11 cellular contexts compared by ENCODE assay signal in the genomic region with DNA sequence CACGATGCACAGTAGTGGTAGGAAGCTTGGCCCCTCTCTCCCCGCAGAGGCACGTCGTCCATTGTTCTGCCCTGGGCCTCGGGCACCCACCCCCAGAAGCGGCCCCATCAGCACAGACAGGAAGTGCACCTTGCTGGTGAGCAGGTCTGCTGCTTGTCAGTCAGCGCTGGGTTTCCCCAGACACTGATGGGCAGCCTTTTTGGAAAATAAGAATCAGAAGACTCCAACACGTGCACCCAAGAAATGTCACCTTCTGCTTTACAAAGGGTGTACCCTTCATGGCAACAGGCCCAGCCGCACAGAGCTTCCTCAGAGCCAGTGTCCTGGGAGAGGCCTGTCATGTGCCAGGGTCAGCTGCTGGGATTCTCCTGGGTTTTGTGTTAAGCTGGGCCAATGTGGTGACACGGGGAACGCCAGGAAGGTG. TPM values are rescaled to one million over a fixed set of nuclear protein-coding genes. Genes with fewer than 3 reads are reported as not detected.
DNase-seq lines count a peak whose midpoint lies in the region; ATAC-seq lines count a peak whose summit lies in the region.
"Had no signal": no experiment of that assay in that cellular context is flagged by ENCODE, and none has a peak within 500 bp of the region (broad histone marks: within the 10 kb centered on the region; RNA-seq: fewer than 3 reads in every experiment).

No MANE protein-coding gene starts in this region.

- peaks cover 4% of the 10 kb centered on the region for H3K4me1 Mint-ChIP-seq in activated CD4-positive, alpha-beta T cell treated with anti-CD3 and anti-CD28 coated beads, Interleukin-2, amount 10 ng/mL, durations not matched to agents 24 days and 14 days

- peak overlapping the region; percentile 37 for H3K27ac Mint-ChIP-seq in activated CD4-positive, alpha-beta T cell treated with anti-CD3 and anti-CD28 coated beads, Interleukin-2, amount 10 ng/mL, durations not matched to agents 24 days and 14 days

- intact Hi-C loops in activated CD4-positive, alpha-beta T cell treated with anti-CD3 and anti-CD28 coated beads, Interleukin-2, amount 10 ng/mL, durations not matched to agents 24 days and 14 days (cut with micrococcal nuclease) = no loop called here
- intact Hi-C loops in posterior vena cava (cut with DNase I) = no loop called here

- no peak overlapping the region for H3K4me3 Mint-ChIP-seq in activated CD4-positive, alpha-beta T cell treated with anti-CD3 and anti-CD28 coated beads, Interleukin-2, amount 10 ng/mL, durations not matched to agents 24 days and 14 days

- no peaks in the 10 kb centered on the region for H3K27me3 Mint-ChIP-seq in activated CD4-positive, alpha-beta T cell treated with anti-CD3 and anti-CD28 coated beads, Interleukin-2, amount 10 ng/mL, durations not matched to agents 24 days and 14 days

- H3K9me3 Mint-ChIP-seq in activated CD4-positive, alpha-beta T cell treated with anti-CD3 and anti-CD28 coated beads, Interleukin-2, amount 10 ng/mL, durations not matched to agents 24 days and 14 days = no peaks in the 10 kb centered on the region

- ATAC-seq in GM21528 (IDR thresholded peaks at IDR 0.05; ENCODE audit: low FRiP score, unreplicated experiment) = peak; percentile 34
- ATAC-seq in HG03442 (IDR thresholded peaks at IDR 0.05; ENCODE audit: unreplicated experiment) = peak; percentile 45
- no peak for ATAC-seq in HG03025 (IDR thresholded peaks at IDR 0.05; ENCODE audit: low FRiP score, unreplicated experiment)
- ATAC-seq: gastroesophageal sphincter had no signal

- no peak for DNase-seq in activated CD4-positive, alpha-beta T cell treated with anti-CD3 and anti-CD28 coated beads, Interleukin-2, amount 10 ng/mL, durations not matched to agents 24 days and 14 days
- no peak for DNase-seq in activated CD4-positive, alpha-beta T cell treated with anti-CD3 and anti-CD28 coated beads for 1 hour
- DNase-seq in posterior vena cava (ENCODE audit: low spot score) = peak; percentile 85
- no peak for DNase-seq in SIG-M5 treated with dmso at 0.1 percent for 504 hours (lab: John Stamatoyannopoulos, UW; ENCODE audit: unreplicated experiment)
- DNase-seq in iPS-NIHi7 (ENCODE audit: extremely low spot score) = no peak
- DNase-seq: activated CD4-positive, alpha-beta T cell treated with anti-CD3 and anti-CD28 coated beads, Interleukin-2, amount 50 U/mL, for 48 hours; thyroid gland had no signal

- no peaks in the 10 kb centered on the region for H3K36me3 Mint-ChIP-seq in activated CD4-positive, alpha-beta T cell treated with anti-CD3 and anti-CD28 coated beads, Interleukin-2, amount 10 ng/mL, durations not matched to agents 24 days and 14 days (ENCODE audit: low read depth)

RNA-seq across cellular contexts. Expression of a gene that starts 34.7 kb away (rescaled TPM):
- 831 and 846 TPM in 2 replicates for total RNA-seq in activated CD4-positive, alpha-beta T cell treated with anti-CD3 and anti-CD28 coated beads, Interleukin-2, amount 10 ng/mL, durations not matched to agents 24 days and 14 days
- total RNA-seq in posterior vena cava = 1 to 10 TPM; 1.7 to 2.7 TPM

Comparison
In these comparisons a context has a peak if more than half of its experiments do, and no peak if none do; other contexts are left out.
1. RNA of a gene that starts 34.7 kb away (total RNA-seq): 831 to 846 TPM in activated CD4-positive, alpha-beta T cell treated with anti-CD3 and anti-CD28 coated beads, Interleukin-2, amount 10 ng/mL, durations not matched to agents 24 days and 14 days; 1.7 to 2.7 TPM in posterior vena cava; every median in the first group is over 100 times any median in the second.